9 cellular contexts compared by ENCODE assay signal in the genomic region with DNA sequence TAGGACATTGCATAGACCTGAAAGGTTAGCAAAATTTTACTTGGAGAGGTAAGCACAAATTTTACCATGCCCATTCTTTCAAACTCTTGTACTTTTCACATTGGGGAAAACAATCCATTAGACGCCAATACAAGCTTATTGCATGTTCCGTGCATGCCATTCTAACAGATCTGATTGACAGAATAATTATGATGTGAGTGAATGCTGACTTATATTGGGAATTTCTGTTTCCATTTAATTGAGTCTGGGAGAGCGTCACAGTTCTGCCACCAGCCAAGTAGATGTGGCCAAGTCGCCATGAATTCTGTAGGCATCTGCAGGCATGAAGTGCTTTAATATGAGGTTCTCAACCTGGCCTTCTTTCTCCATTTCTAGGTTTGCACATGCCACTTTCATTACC.
"Had no signal": no experiment of that assay in that cellular context is flagged by ENCODE, and none has a peak within 500 bp of the region (broad histone marks: within the 10 kb centered on the region; RNA-seq: fewer than 3 reads in every experiment).

No MANE protein-coding gene starts in this region.

- H2AFZ ChIP-seq: GM23248, GM23338 had no signal

- H3K36me3 ChIP-seq: HAP-1 had no signal

- H3K4me2 ChIP-seq: GM23338 had no signal

- H3K4me1 ChIP-seq: HAP-1 had no signal

- DNase-seq: GM23248, GOT3, H7, H9, HCEC 1CT, HFFc6 had no signal

- H3K27ac ChIP-seq: GM23248 had no signal

- ATAC-seq: GM23338, HCT116 had no signal

- H3K9ac ChIP-seq: GM23248 had no signal

- H3K9me3 ChIP-seq: HAP-1 had no signal

- H3K4me3 ChIP-seq: GM23248, GM23338, HAP-1 had no signal
